20 cellular contexts compared by ENCODE assay signal in genomic region chr1:29985376-29985945, GRCh38.
A peak's percentile ranks its signal among the peaks of the same experiment; 100 is the strongest.
DNase-seq lines count a peak whose midpoint lies in the region; ATAC-seq, FAIRE-seq and TF ChIP-seq lines count a peak whose summit lies in the region.
"Had no signal": no experiment of that assay in that cellular context is flagged by ENCODE, and none has a peak within 500 bp of the region (broad histone marks: within the 10 kb centered on the region; RNA-seq: fewer than 3 reads in every experiment).

No MANE protein-coding gene starts in this region.

- intact Hi-C loops in HepG2 (cut with micrococcal nuclease; ENCODE audit: unreplicated experiment): no loop called here
- intact Hi-C loops in esophagus muscularis mucosa (cut with DNase I): no loop called here

- no TSS peak for BruUV-seq in HepG2 (replicated peaks; lab: Mats Ljungman, UMichigan)

- CTCF ChIA-PET in HepG2 (lab: Yijun Ruan, JAX; ENCODE audit: low intra/inter-chr PET ratio, low total read pairs): no interaction called here

- no peak overlapping the region for H3K9ac ChIP-seq in liver (ENCODE audit: low read depth in 1 of 2, low read length in 2 of 2)
- H3K9ac ChIP-seq in HepG2 (ENCODE audit: insufficient read depth, low read depth, low read length): no peak overlapping the region
- H3K9ac ChIP-seq: KMS-11 had no signal

- H3K4me3 ChIP-seq in liver (ENCODE audit: low read depth in 1 of 3, low read length in 3 of 3) (no peak overlapping the region), HepG2 (replicated peaks in 1 of 3; ENCODE audit: insufficient read depth in 1 of 3, low read depth in 2 of 3, low read length in 3 of 3) (no peak overlapping the region), esophagus muscularis mucosa (no peak overlapping the region)
- H3K4me3 ChIP-seq: MG63 had no signal

- H3K36me3 ChIP-seq in liver (ENCODE audit: control insufficient read depth in 4 of 4, insufficient read depth in 3 of 4, low read depth in 1 of 4, low read length in 3 of 4) (no peaks in the 10 kb centered on the region), HepG2 (replicated peaks in 1 of 2; ENCODE audit: control insufficient read depth in 1 of 2, insufficient read depth in 2 of 2, low read length in 2 of 2) (no peaks in the 10 kb centered on the region), esophagus muscularis mucosa (no peaks in the 10 kb centered on the region)
- H3K36me3 ChIP-seq: MG63 had no signal

- WGBS in liver: 72% methylated on average over 9 of the region's 9 CpGs
- WGBS in HepG2 (ENCODE audit: low lambda C conversion rate): 37% methylated on average over 9 of the region's 9 CpGs
- WGBS in esophagus muscularis mucosa: 69% methylated on average over 9 of the region's 9 CpGs

- no peak for ATAC-seq in HepG2

- POLR2A ChIA-PET in HepG2 (lab: Yijun Ruan, JAX): no interaction called here

- H3K4me1 ChIP-seq in liver (ENCODE audit: control insufficient read depth in 4 of 4, insufficient read depth in 4 of 4, low read length in 3 of 4): peaks cover 7 to 31% (median 22%) of the 10 kb centered on the region in 4 donors
- H3K4me1 ChIP-seq in HepG2 (ENCODE audit: insufficient read depth, low read length): no peaks in the 10 kb centered on the region
- no peaks in the 10 kb centered on the region for H3K4me1 ChIP-seq in esophagus muscularis mucosa

- no peaks in the 10 kb centered on the region for H4K20me1 ChIP-seq in HepG2 (ENCODE audit: insufficient read depth, low read length)

- no peak for TF ChIP-seq POLR2A in HepG2 (IDR thresholded peaks at IDR 0.05; ENCODE audit: insufficient read depth in 1 of 2, low read depth in 2 of 2, low read length in 2 of 2)
- no peak for TF ChIP-seq POLR2A in esophagus muscularis mucosa (IDR thresholded peaks at IDR 0.05; ENCODE audit: low read depth)

- H3K27me3 ChIP-seq in liver (ENCODE audit: control insufficient read depth in 4 of 4, insufficient read depth in 4 of 4, low read length in 3 of 4): no peaks in the 10 kb centered on the region
- H3K27me3 ChIP-seq in HepG2 (ENCODE audit: control insufficient read depth in 1 of 2, insufficient read depth in 2 of 2, low read length in 2 of 2): no peaks in the 10 kb centered on the region; a peak in 1 of 5 replicates
- peaks cover 0 to 35% (median 0%) of the 10 kb centered on the region in 4 donors for H3K27me3 ChIP-seq in esophagus muscularis mucosa
- H3K27me3 ChIP-seq: MG63 had no signal

- TF ChIP-seq EP300 in HepG2 (IDR thresholded peaks at IDR 0.05; ENCODE audit: low read depth in 2 of 2, low read length in 2 of 2): no peak
- no peak for TF ChIP-seq EP300 in HepG2 (CRISPR knock-in tag; IDR thresholded peaks at IDR 0.05; ENCODE audit: borderline replicate concordance)
- no peak for TF ChIP-seq EP300 in esophagus muscularis mucosa (IDR thresholded peaks at IDR 0.05)

- TF ChIP-seq RAD21 in liver (IDR thresholded peaks at IDR 0.05) (no peak), HepG2 (CRISPR knock-in tag; IDR thresholded peaks at IDR 0.05) (no peak)

- in situ Hi-C loops in HepG2 (cut with HindIII; ENCODE audit: extremely low pct_ligation_motif_present, low pct_unique_long_range_greater_than_20kb): no loop called here

- DNase-seq in HepG2 (ENCODE audit: low spot score) (no peak), esophagus muscularis mucosa (ENCODE audit: extremely low spot score) (peak; percentile 86), mucosa of gallbladder (ENCODE audit: low spot score) (peak; percentile 24), GDM1 (lab: John Stamatoyannopoulos, UW) (no peak), GF-D8 (lab: John Stamatoyannopoulos, UW) (no peak)
- no peak for DNase-seq in activated T-cell treated with anti-CD3 and anti-CD28 coated beads, Interleukin-2, amount 50 U/mL, for 1 hour
- DNase-seq: AML-193; CD4-positive, alpha-beta memory T cell; GOT3; MG63; NCI-H1092 treated with DMSO at 0.1 percent for 48 hours; NCI-H1694; NCI-H2107; NCI-H446; NCI-H748 treated with DMSO at 0.1 percent for 48 hours; SHP77 had no signal

- H3K27ac ChIP-seq in liver (ENCODE audit: low read depth in 1 of 2, low read length in 2 of 2) (peak overlapping the region; percentile 26 to 63), HepG2 (ENCODE audit: extremely low read length, insufficient read depth, low read length) (no peak overlapping the region), esophagus muscularis mucosa (replicated peaks in 1 of 4) (no peak overlapping the region)
- H3K27ac ChIP-seq: KMS-11 had no signal

- FAIRE-seq in HepG2 (lab: Jason Lieb, UNC): no peak
- FAIRE-seq: D721Med, RCC 7860 had no signal

- no peak overlapping the region for H2AFZ ChIP-seq in HepG2 (ENCODE audit: low read length)

- no peaks in the 10 kb centered on the region for H3K79me2 ChIP-seq in HepG2 (ENCODE audit: insufficient read depth, low read length)

- TF ChIP-seq CTCF in liver (IDR thresholded peaks at IDR 0.05; ENCODE audit: low read depth, low read length, missing input control): no peak
- TF ChIP-seq CTCF in HepG2 (CRISPR knock-in tag; IDR thresholded peaks at IDR 0.05): no peak
- TF ChIP-seq CTCF in esophagus muscularis mucosa (IDR thresholded peaks at IDR 0.05): no peak

- H3K9me3 ChIP-seq in liver (ENCODE audit: control insufficient read depth in 4 of 4, low read length in 3 of 4) (no peaks in the 10 kb centered on the region), HepG2 (ENCODE audit: low read length) (no peaks in the 10 kb centered on the region), esophagus muscularis mucosa (no peaks in the 10 kb centered on the region)
- H3K9me3 ChIP-seq: MG63 had no signal

- H3K4me2 ChIP-seq in HepG2 (ENCODE audit: low read depth, low read length): no peak overlapping the region
- H3K4me2 ChIP-seq: KMS-11 had no signal

TF ChIP-seq in liver, 16 proteins besides CTCF, POLR2A, EP300 and RAD21 (continues in another document):
- no peak for TF ChIP-seq EGR1 (IDR thresholded peaks at IDR 0.05; ENCODE audit: low read depth in 2 of 2)
- TF ChIP-seq JUND (IDR thresholded peaks at IDR 0.05): no peak
- no peak for TF ChIP-seq RXRA (IDR thresholded peaks at IDR 0.05)
- TF ChIP-seq HNF4A (conservative IDR thresholded peaks at IDR 0.05): no peak
- TF ChIP-seq ATF3 (IDR thresholded peaks at IDR 0.05): no peak
- TF ChIP-seq YY1 (IDR thresholded peaks at IDR 0.05): no peak
- TF ChIP-seq MAX (IDR thresholded peaks at IDR 0.05): no peak

TF ChIP-seq in HepG2, 621 proteins besides CTCF, POLR2A, EP300 and RAD21 (continues in another document):
- TF ChIP-seq KDM6A (CRISPR knock-in tag; IDR thresholded peaks at IDR 0.05; ENCODE audit: low read depth) (no peak), KLF15 (CRISPR knock-in tag; IDR thresholded peaks at IDR 0.05; ENCODE audit: borderline replicate concordance) (no peak), NFIB (CRISPR knock-in tag; IDR thresholded peaks at IDR 0.05; ENCODE audit: borderline replicate concordance) (no peak), EEA1 (CRISPR knock-in tag; IDR thresholded peaks at IDR 0.05; ENCODE audit: borderline replicate concordance) (no peak), HOXA7 (CRISPR knock-in tag; IDR thresholded peaks at IDR 0.05) (no peak), RNF2 (conservative IDR thresholded peaks at IDR 0.05; ENCODE audit: low read depth) (no peak), ZHX1 (CRISPR knock-in tag; IDR thresholded peaks at IDR 0.05; ENCODE audit: low read depth) (no peak), ZNF740 (CRISPR knock-in tag; IDR thresholded peaks at IDR 0.05) (no peak), ZNF672 (CRISPR knock-in tag; IDR thresholded peaks at IDR 0.05) (no peak), ZBTB1 (CRISPR knock-in tag; IDR thresholded peaks at IDR 0.05; ENCODE audit: borderline replicate concordance) (no peak), ZNF446 (CRISPR knock-in tag; IDR thresholded peaks at IDR 0.05) (no peak), PPARG (CRISPR knock-in tag; conservative IDR thresholded peaks at IDR 0.05) (no peak), ZBTB10 (CRISPR knock-in tag; IDR thresholded peaks at IDR 0.05; ENCODE audit: borderline replicate concordance) (no peak)

Comparison
In these comparisons a context has a peak if more than half of its experiments do, and no peak if none do; other contexts are left out.
1. H3K27ac ChIP-seq: peak in liver (2 of 2); none in HepG2 (single experiment) and esophagus muscularis mucosa (0 of 4).
2. DNase-seq: peak in esophagus muscularis mucosa (single experiment) and mucosa of gallbladder (single experiment); none in HepG2 (single experiment), activated T-cell treated with anti-CD3 and anti-CD28 coated beads, Interleukin-2, amount 50 U/mL, for 1 hour (single experiment), GDM1 (single experiment) and GF-D8 (single experiment).